In genomic region chr18:34592961-34593382, GRCh38 we compare ENCODE assay signal across 8 cellular contexts.
A peak's percentile ranks its signal among the peaks of the same experiment; 100 is the strongest.
DNase-seq lines count a peak whose midpoint lies in the region; TF ChIP-seq lines count a peak whose summit lies in the region.

No MANE protein-coding gene starts in this region.

- TF ChIP-seq CTCF in retinal pigment epithelial cell (conservative IDR thresholded peaks at IDR 0.05; ENCODE audit: low read depth, low read length): no peak

- DNase-seq in H7: peak; percentile 17
- DNase-seq in brain pericyte (ENCODE audit: low read depth, low spot score): peak; percentile 50
- DNase-seq in iPS DF 19.7 (ENCODE audit: low read depth, low spot score): peak; percentile 30
- peak; percentile 33 for DNase-seq in retinal pigment epithelial cell (ENCODE audit: low read depth)
- DNase-seq in NCI-H2081 (lab: John Stamatoyannopoulos, UW): no peak
- no peak for DNase-seq in activated effector memory CD4-positive, alpha-beta T cell treated with Interleukin-2 at 50 U/mL for 16 hours
- DNase-seq in activated CD8-positive, alpha-beta memory T cell treated with anti-CD3 and anti-CD28 coated beads, Interleukin-2, amount 50 U/mL, for 4 hours: no peak
- no peak for DNase-seq in OCI-M2 (lab: John Stamatoyannopoulos, UW; ENCODE audit: unreplicated experiment)

- H3K36me3 ChIP-seq in H7 (replicated peaks; ENCODE audit: control insufficient read depth, insufficient read depth, low read length): no peaks in the 10 kb centered on the region

- H3K27me3 ChIP-seq in H7 (ENCODE audit: control insufficient read depth, insufficient read depth, low read length): no peaks in the 10 kb centered on the region

- H3K4me3 ChIP-seq in H7 (ENCODE audit: insufficient read depth, low read depth, low read length) (peak overlapping the region; percentile 19), retinal pigment epithelial cell (ENCODE audit: low read length) (peak overlapping the region; percentile 68)

Comparison
In these comparisons a context has a peak if more than half of its experiments do, and no peak if none do; other contexts are left out.
1. DNase-seq: peak in H7 (single experiment), brain pericyte (single experiment), iPS DF 19.7 (single experiment) and retinal pigment epithelial cell (single experiment); none in NCI-H2081 (0 of 2), activated effector memory CD4-positive, alpha-beta T cell treated with Interleukin-2 at 50 U/mL for 16 hours (single experiment), activated CD8-positive, alpha-beta memory T cell treated with anti-CD3 and anti-CD28 coated beads, Interleukin-2, amount 50 U/mL, for 4 hours (single experiment) and OCI-M2 (single experiment).